In genomic region chr16:4801962-4802658, GRCh38 we compare ENCODE assay signal across 8 cellular contexts. TPM values are rescaled to one million over a fixed set of nuclear protein-coding genes. Genes with fewer than 3 reads are reported as not detected.
A peak's percentile ranks its signal among the peaks of the same experiment; 100 is the strongest.
DNase-seq lines count a peak whose midpoint lies in the region; ATAC-seq, FAIRE-seq and TF ChIP-seq lines count a peak whose summit lies in the region.

A gene with protein sequence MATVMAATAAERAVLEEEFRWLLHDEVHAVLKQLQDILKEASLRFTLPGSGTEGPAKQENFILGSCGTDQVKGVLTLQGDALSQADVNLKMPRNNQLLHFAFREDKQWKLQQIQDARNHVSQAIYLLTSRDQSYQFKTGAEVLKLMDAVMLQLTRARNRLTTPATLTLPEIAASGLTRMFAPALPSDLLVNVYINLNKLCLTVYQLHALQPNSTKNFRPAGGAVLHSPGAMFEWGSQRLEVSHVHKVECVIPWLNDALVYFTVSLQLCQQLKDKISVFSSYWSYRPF (minus strand): TSS chr16:4802633. CDS start chr16:4802571, 62 bp downstream.

- DNase-seq in GM12892 (ENCODE audit: insufficient read length) (peak; percentile 64), NCI-H1105 treated with DMSO at 0.1 percent for 48 hours (lab: John Stamatoyannopoulos, UW) (peak; percentile 57), anterior cingulate cortex (lab: John Stamatoyannopoulos, UW) (peak in 50 of 58 donors; percentile 23 to 73 (median 54)), hepatic stellate cell (ENCODE audit: low spot score) (peak; percentile 52), renal cortical epithelial cell (ENCODE audit: low read depth) (peak; percentile 47), aorta (peak; percentile 76 to 86)

- peak within 1 kb of the TSS; percentile 63 to 71 for H3K4me3 ChIP-seq in aorta (ENCODE audit: low read length in 2 of 2)

- H3K36me3 Mint-ChIP-seq in T-helper 1 cell treated with Interleukin-12 subunit alpha and Interleukin-12 subunit beta and Interleukin-4 antibody, amounts not matched to agents 30 μg/mL and 1 μg/mL, for 36 hours (ENCODE audit: low read depth) = peaks cover 6% of the 10 kb centered on the region

- WGBS in aorta, 2 donors = 0 to 1% methylated on average over 45 to 70 of the region's 70 CpGs

- H3K27ac ChIP-seq in aorta (ENCODE audit: low read depth in 1 of 2, low read length in 2 of 2) = peak within 1 kb of the TSS in 1 of 2 donors; percentile 18

- H3K9me3 ChIP-seq in aorta (ENCODE audit: control insufficient read depth, low read length) = no peaks in the 10 kb centered on the region

- H3K4me1 Mint-ChIP-seq in T-helper 1 cell treated with Interleukin-12 subunit alpha and Interleukin-12 subunit beta and Interleukin-4 antibody, amounts not matched to agents 30 μg/mL and 1 μg/mL, for 36 hours (ENCODE audit: low read depth) = peaks cover 9% of the 10 kb centered on the region

- H3K4me1 ChIP-seq in aorta (ENCODE audit: control insufficient read depth in 1 of 2, insufficient read depth in 2 of 2, low read length in 2 of 2) = no peaks in the 10 kb centered on the region

- H3K9me3 Mint-ChIP-seq in T-helper 1 cell treated with Interleukin-12 subunit alpha and Interleukin-12 subunit beta and Interleukin-4 antibody, amounts not matched to agents 30 μg/mL and 1 μg/mL, for 36 hours = no peaks in the 10 kb centered on the region

- H3K27ac Mint-ChIP-seq in T-helper 1 cell treated with Interleukin-12 subunit alpha and Interleukin-12 subunit beta and Interleukin-4 antibody, amounts not matched to agents 30 μg/mL and 1 μg/mL, for 36 hours = peak within 1 kb of the TSS; percentile 72

- peak within 1 kb of the TSS; percentile 83 for H3K4me3 Mint-ChIP-seq in T-helper 1 cell treated with Interleukin-12 subunit alpha and Interleukin-12 subunit beta and Interleukin-4 antibody, amounts not matched to agents 30 μg/mL and 1 μg/mL, for 36 hours

- peaks cover 0 to 2% of the 10 kb centered on the region in 2 donors for H3K36me3 ChIP-seq in aorta (ENCODE audit: control insufficient read depth in 1 of 2, insufficient read depth in 2 of 2, low read length in 1 of 2)

- H3K27me3 Mint-ChIP-seq in T-helper 1 cell treated with Interleukin-12 subunit alpha and Interleukin-12 subunit beta and Interleukin-4 antibody, amounts not matched to agents 30 μg/mL and 1 μg/mL, for 36 hours (ENCODE audit: low read depth) = no peaks in the 10 kb centered on the region

- no peaks in the 10 kb centered on the region for H3K27me3 ChIP-seq in aorta (ENCODE audit: control insufficient read depth in 1 of 2, insufficient read depth in 2 of 2, low read length in 1 of 2)

- no peak for TF ChIP-seq POLR2A in GM12892 (IDR thresholded peaks at IDR 0.05; ENCODE audit: low read depth, low read length)

- intact Hi-C loops in aorta (cut with DNase I) = loop anchor here in 1 of 2 donors (1.0 to 2.0 kb wide), 2 partner anchors 33 to 68 kb away; partner anchors contain the start of genes ANKS3 and DNAAF8

- peak; percentile 63 for ATAC-seq in HG02759 (IDR thresholded peaks at IDR 0.05; ENCODE audit: unreplicated experiment)
- ATAC-seq in aorta (ENCODE audit: low FRiP score) = peak; percentile 48

- FAIRE-seq in GM12892 (lab: Jason Lieb, UNC) = no peak

RNA-seq across cellular contexts. Expression of the gene that starts here (rescaled TPM):
- polyA plus RNA-seq in GM12892 (2012; ENCODE audit: missing spikeins) = 4.1 TPM
- total RNA-seq in renal cortical epithelial cell (16.3 and 24.5 TPM in 2 replicates), aorta (10 to 100 TPM; 11.4 to 14.8 TPM)
- polyA plus RNA-seq in aorta = 10 to 100 TPM; 23.8 to 42.9 TPM
